8 cellular contexts compared by ENCODE assay signal in the genomic region with DNA sequence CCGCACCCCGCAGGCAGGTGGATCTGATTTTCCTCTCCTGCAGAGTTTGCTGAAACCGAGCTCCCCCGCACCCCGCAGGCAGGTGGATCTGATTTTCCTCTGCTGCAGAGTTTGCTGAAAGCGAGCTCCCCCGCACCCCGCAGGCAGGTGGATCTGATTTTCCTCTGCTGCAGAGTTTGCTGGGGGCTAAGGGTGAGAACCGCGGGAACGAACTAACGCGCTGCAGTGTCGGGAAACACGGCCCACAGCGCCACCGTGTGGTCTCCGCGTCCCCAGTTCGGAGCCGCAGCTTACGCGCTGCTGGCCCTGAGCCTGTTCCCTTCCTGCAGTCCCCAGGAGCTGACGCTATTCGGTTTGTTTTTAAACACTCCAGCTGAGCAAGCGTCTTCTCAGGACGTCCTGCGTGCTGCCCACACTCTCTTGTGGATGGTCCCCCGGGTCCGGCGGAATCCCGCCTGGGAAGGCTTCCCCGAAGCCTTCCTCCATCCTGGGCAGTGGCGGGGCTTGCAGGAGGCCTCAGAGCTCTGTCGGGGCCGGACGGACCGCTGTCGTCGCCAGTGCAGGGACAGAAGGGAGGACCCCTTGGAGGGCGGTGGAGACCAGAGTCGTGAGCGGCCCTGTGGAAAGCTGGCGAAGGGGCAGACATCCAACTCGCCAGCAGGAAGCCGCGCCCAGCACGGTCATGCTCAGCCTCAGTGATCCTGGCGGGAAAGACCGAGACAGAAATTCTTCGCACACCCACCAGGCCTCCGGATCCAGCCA.
DNase-seq lines count a peak whose midpoint lies in the region; ATAC-seq lines count a peak whose summit lies in the region.

No MANE protein-coding gene starts in this region.

- H3K4me3 Mint-ChIP-seq in activated CD8-positive, alpha-beta T cell treated with anti-CD3 and anti-CD28 coated beads, Interleukin-2, amount 10 ng/mL, durations not matched to agents 7 days and 5 days, result peak overlapping the region; percentile 22
- H3K4me3 Mint-ChIP-seq in memory B cell, result no peak overlapping the region

- no peaks in the 10 kb centered on the region for H3K9me3 Mint-ChIP-seq in activated CD8-positive, alpha-beta T cell treated with anti-CD3 and anti-CD28 coated beads, Interleukin-2, amount 10 ng/mL, durations not matched to agents 7 days and 5 days (ENCODE audit: insufficient read depth)
- H3K9me3 Mint-ChIP-seq in memory B cell, result no peaks in the 10 kb centered on the region

- H3K27ac Mint-ChIP-seq in activated CD8-positive, alpha-beta T cell treated with anti-CD3 and anti-CD28 coated beads, Interleukin-2, amount 10 ng/mL, durations not matched to agents 7 days and 5 days, result no peak overlapping the region
- no peak overlapping the region for H3K27ac Mint-ChIP-seq in memory B cell

- DNase-seq in AG08396 (ENCODE audit: low spot score), result peak; percentile 92
- DNase-seq in NCI-H82 (lab: John Stamatoyannopoulos, UW), result peak; percentile 85
- peak; percentile 83 for DNase-seq in activated CD8-positive, alpha-beta T cell treated with anti-CD3 and anti-CD28 coated beads, Interleukin-2, amount 10 ng/mL, durations not matched to agents 7 days and 5 days
- peak; percentile 65 for DNase-seq in effector CD8-positive, alpha-beta T cell (lab: John Stamatoyannopoulos, UW)
- peak; percentile 78 to 81 for DNase-seq in memory B cell (ENCODE audit: low spot score in 2 of 2)
- peak; percentile 66 for DNase-seq in stimulated activated CD8-positive, alpha-beta memory T cell treated with anti-CD3 and anti-CD28 coated beads, Interleukin-12 subunit alpha, Interleukin-12 subunit beta, amount 100 ng/mL, for 1 hour (ENCODE audit: low read depth)

- H3K27me3 Mint-ChIP-seq in activated CD8-positive, alpha-beta T cell treated with anti-CD3 and anti-CD28 coated beads, Interleukin-2, amount 10 ng/mL, durations not matched to agents 7 days and 5 days (ENCODE audit: low read depth), result peaks cover 42% of the 10 kb centered on the region
- H3K27me3 Mint-ChIP-seq in memory B cell, result peaks cover 7% of the 10 kb centered on the region

- POLR2A ChIA-PET in activated CD8-positive, alpha-beta T cell treated with anti-CD3 and anti-CD28 coated beads, Interleukin-2, amount 10 ng/mL, durations not matched to agents 7 days and 5 days (lab: Charles Lee), result interaction anchor here (0.8 kb wide), 1 partner anchor 8 kb away, joined by 4 read pairs; no protein-coding TSS in a partner anchor

- ATAC-seq in GM18909 (IDR thresholded peaks at IDR 0.05; ENCODE audit: poor library complexity, unreplicated experiment) (peak; percentile 73), HG03442 (IDR thresholded peaks at IDR 0.05; ENCODE audit: unreplicated experiment) (peak; percentile 69), memory B cell (ENCODE audit: low read depth) (peak; percentile 81)
- ATAC-seq in activated CD8-positive, alpha-beta T cell treated with anti-CD3 and anti-CD28 coated beads, Interleukin-2, amount 10 ng/mL, durations not matched to agents 7 days and 5 days, result peak; percentile 91

- no peaks in the 10 kb centered on the region for H3K36me3 Mint-ChIP-seq in activated CD8-positive, alpha-beta T cell treated with anti-CD3 and anti-CD28 coated beads, Interleukin-2, amount 10 ng/mL, durations not matched to agents 7 days and 5 days (ENCODE audit: low read depth)
- no peaks in the 10 kb centered on the region for H3K36me3 Mint-ChIP-seq in memory B cell

- CTCF ChIA-PET in activated CD8-positive, alpha-beta T cell treated with anti-CD3 and anti-CD28 coated beads, Interleukin-2, amount 10 ng/mL, durations not matched to agents 7 days and 5 days (lab: Charles Lee), result interaction anchor here (0.6 to 2.8 kb wide), 30 partner anchors 8 to 779 kb away, joined by 3 to 16 read pairs (median 5); no protein-coding TSS in a partner anchor

- peaks cover 10% of the 10 kb centered on the region for H3K4me1 Mint-ChIP-seq in activated CD8-positive, alpha-beta T cell treated with anti-CD3 and anti-CD28 coated beads, Interleukin-2, amount 10 ng/mL, durations not matched to agents 7 days and 5 days (ENCODE audit: low read depth)
- H3K4me1 Mint-ChIP-seq in memory B cell, result peaks cover 9% of the 10 kb centered on the region

Comparison
In these comparisons a context has a peak if more than half of its experiments do, and no peak if none do; other contexts are left out.
1. Peak in every context shown above with its lines: DNase-seq and ATAC-seq.